Comparison of ENCODE assay signal across 18 cellular contexts in the genomic region with DNA sequence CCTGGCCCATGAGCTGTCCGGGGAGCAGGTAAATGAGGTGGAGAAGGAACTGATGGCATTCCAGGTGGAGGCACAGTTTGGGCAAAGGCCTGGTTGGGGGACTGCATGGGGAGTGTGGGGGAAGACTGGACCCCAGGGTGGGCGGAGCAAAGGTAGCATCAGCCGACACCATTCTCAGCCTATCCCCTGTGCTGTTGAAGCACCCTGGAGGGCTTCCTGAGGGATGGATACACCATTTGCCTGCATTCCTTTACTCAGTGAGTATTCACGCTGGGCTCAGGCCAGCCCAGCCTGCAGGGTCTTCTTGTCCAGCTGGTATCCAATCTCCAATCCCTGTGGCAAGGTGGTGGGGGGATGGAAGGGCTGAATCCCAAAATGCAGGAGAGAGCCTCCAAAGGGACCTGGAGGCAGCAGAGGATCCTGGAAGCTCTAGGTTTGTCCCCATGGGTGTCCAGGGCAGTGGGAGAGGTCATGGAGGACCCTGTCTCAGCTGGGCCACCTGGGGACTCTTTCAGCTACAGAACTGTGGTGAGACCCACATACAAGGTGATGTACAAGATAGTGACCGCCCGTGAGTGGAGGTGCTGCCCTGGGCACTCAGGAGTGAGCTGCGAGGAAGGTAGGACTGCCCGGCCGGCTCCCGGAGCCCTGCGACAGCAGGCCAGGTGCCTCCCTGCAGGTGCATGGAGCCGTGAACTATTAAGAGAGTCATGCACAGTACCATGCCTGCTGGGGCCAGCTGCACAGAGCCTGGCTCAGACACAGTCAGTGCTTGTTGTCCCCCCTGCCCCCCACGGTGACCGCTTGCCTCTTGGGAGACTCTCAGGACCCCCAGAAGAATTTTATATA. TPM values are rescaled to one million over a fixed set of nuclear protein-coding genes. Genes with fewer than 3 reads are reported as not detected.
DNase-seq lines count a peak whose midpoint lies in the region; ATAC-seq and TF ChIP-seq lines count a peak whose summit lies in the region.
"Had no signal": no experiment of that assay in that cellular context is flagged by ENCODE, and none has a peak within 500 bp of the region (broad histone marks: within the 10 kb centered on the region; RNA-seq: fewer than 3 reads in every experiment).

No MANE protein-coding gene starts in this region.

- H3K36me3 Mint-ChIP-seq in brain = no peaks in the 10 kb centered on the region
- H3K36me3 Mint-ChIP-seq in nephron progenitor cell (ENCODE audit: low read depth) = peaks cover 10% of the 10 kb centered on the region
- H3K36me3 Mint-ChIP-seq: naive thymus-derived CD8-positive, alpha-beta T cell; stimulated activated naive B cell treated with anti-CD40 and anti-IgM and Interleukin-4, amounts not matched to agents 10 μg/mL and 1 μg/mL and 100 μg/mL, for 72 hours had no signal

- H3K27me3 Mint-ChIP-seq in brain (peaks cover 2% of the 10 kb centered on the region), nephron progenitor cell (ENCODE audit: low read depth, poor library complexity) (peaks cover 8% of the 10 kb centered on the region)

- H3K27ac Mint-ChIP-seq in brain (peak overlapping the region in 3 of 5 experiments; percentile 62 to 99 (median 64)), nephron progenitor cell (peak overlapping the region; percentile 68)
- H3K27ac Mint-ChIP-seq: activated B cell treated with CpG ODN at 0.5 μM for 24 hours; naive thymus-derived CD8-positive, alpha-beta T cell; stimulated activated naive B cell treated with anti-CD40 and anti-IgM and Interleukin-4, amounts not matched to agents 10 μg/mL and 1 μg/mL and 100 μg/mL, for 72 hours had no signal

- no peak overlapping the region for H3K4me3 Mint-ChIP-seq in brain
- no peak overlapping the region for H3K4me3 Mint-ChIP-seq in nephron progenitor cell
- H3K4me3 Mint-ChIP-seq: activated B cell treated with CpG ODN at 0.5 μM for 24 hours had no signal

- DNase-seq in D341Med (ENCODE audit: low spot score) = peak; percentile 27
- DNase-seq in GM19238 (ENCODE audit: insufficient read length, low spot score) = peak; percentile 1
- no peak for DNase-seq in nephron progenitor cell
- DNase-seq in NCI-H345 treated with DMSO at 0.1 percent for 48 hours (lab: John Stamatoyannopoulos, UW; ENCODE audit: unreplicated experiment) = no peak
- no peak for DNase-seq in hepatic stellate cell (ENCODE audit: low spot score)
- DNase-seq: activated B cell treated with CpG ODN at 0.5 μM for 24 hours; activated naive CD4-positive, alpha-beta T cell treated with Interleukin-2 at 50 U/mL for 16 hours; C1 segment of cervical spinal cord; dermis blood vessel endothelial cell; foreskin keratinocyte; heart left ventricle; naive thymus-derived CD8-positive, alpha-beta T cell; NCI-H1694; NCI-H510A; OCI-M1; stimulated activated naive B cell treated with anti-CD40 and anti-IgM and Interleukin-4, amounts not matched to agents 10 μg/mL and 1 μg/mL and 100 μg/mL, for 72 hours had no signal

- TF ChIP-seq CTCF in brain (conservative IDR thresholded peaks at IDR 0.05) = no peak
- TF ChIP-seq CTCF in nephron progenitor cell (IDR thresholded peaks at IDR 0.05) = no peak

- H3K9me3 Mint-ChIP-seq in brain (no peaks in the 10 kb centered on the region), nephron progenitor cell (no peaks in the 10 kb centered on the region)
- H3K9me3 Mint-ChIP-seq: activated B cell treated with CpG ODN at 0.5 μM for 24 hours; naive thymus-derived CD8-positive, alpha-beta T cell; stimulated activated naive B cell treated with anti-CD40 and anti-IgM and Interleukin-4, amounts not matched to agents 10 μg/mL and 1 μg/mL and 100 μg/mL, for 72 hours had no signal

- ATAC-seq in GM19395 (IDR thresholded peaks at IDR 0.05; ENCODE audit: unreplicated experiment) = no peak
- ATAC-seq: foreskin keratinocyte; heart left ventricle; naive thymus-derived CD8-positive, alpha-beta T cell had no signal

- H3K4me1 Mint-ChIP-seq in brain (peaks cover 21% of the 10 kb centered on the region), nephron progenitor cell (peaks cover 58% of the 10 kb centered on the region)
- H3K4me1 Mint-ChIP-seq: activated B cell treated with CpG ODN at 0.5 μM for 24 hours had no signal

RNA-seq across cellular contexts. Expression of a gene that starts 9.5 kb away (rescaled TPM):
- 30.2 TPM for polyA plus RNA-seq in brain (ENCODE audit: insufficient read depth, low read depth, low replicate concordance)
- polyA plus RNA-seq: foreskin keratinocyte; naive thymus-derived CD8-positive, alpha-beta T cell had no signal

RNA-seq across cellular contexts. Expression of a gene that starts 52.5 kb away (rescaled TPM):
- 20.4 TPM for polyA plus RNA-seq in brain (ENCODE audit: insufficient read depth, low read depth, low replicate concordance)

RNA-seq across cellular contexts. Expression of a gene that starts 52.8 kb away (rescaled TPM):
- polyA plus RNA-seq in brain (ENCODE audit: insufficient read depth, low read depth, low replicate concordance) = 173 TPM

Comparison
In these comparisons a context has a peak if more than half of its experiments do, and no peak if none do; other contexts are left out.
1. DNase-seq: peak in D341Med (single experiment) and GM19238 (single experiment); none in nephron progenitor cell (single experiment), NCI-H345 treated with DMSO at 0.1 percent for 48 hours (single experiment) and hepatic stellate cell (single experiment).